Comparison of ENCODE assay signal across 6 cellular contexts in the genomic region with DNA sequence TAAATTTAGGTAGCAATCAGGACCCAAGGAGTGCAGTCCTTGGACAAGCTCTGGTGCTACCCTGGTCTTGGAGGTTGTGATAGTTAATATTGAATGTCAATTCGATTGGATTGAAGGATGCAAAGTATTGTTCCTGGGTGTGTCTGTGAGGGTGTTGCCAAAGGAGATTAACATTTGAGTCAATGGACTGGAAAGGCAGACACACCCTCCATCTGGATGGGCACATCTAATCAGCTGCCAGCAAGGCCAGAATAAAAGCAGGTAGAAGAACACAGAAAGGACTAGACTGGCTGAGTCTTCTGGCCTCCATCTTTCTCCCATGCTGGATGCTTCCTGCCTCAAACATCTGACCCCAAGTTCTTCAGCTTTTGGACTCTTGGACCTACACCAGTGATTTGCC.
DNase-seq lines count a peak whose midpoint lies in the region; ATAC-seq and TF ChIP-seq lines count a peak whose summit lies in the region.
"Not testable (repeated sequence)": the region's sequence is repeated elsewhere in the genome, so short reads cannot be mapped to it uniquely, and the experiment has no call there.

No MANE protein-coding gene starts in this region.

- H3K36me3 ChIP-seq in HEK293 (ENCODE audit: control insufficient read depth in 2 of 2, insufficient read depth in 1 of 2, low read length in 2 of 2); mucosa of descending colon (ENCODE audit: low read depth): not testable (repeated sequence)

- not testable (repeated sequence) for H3K4me1 ChIP-seq in HEK293 (ENCODE audit: control insufficient read depth, insufficient read depth, low read length); mucosa of descending colon (ENCODE audit: low read depth)

- H3K9me3 ChIP-seq in HEK293 (ENCODE audit: control insufficient read depth, insufficient read depth, low read depth, low read length); mucosa of descending colon: not testable (repeated sequence)

- POLR2A ChIA-PET in HEK293 (lab: Yijun Ruan, JAX) = not testable (repeated sequence)

- intact Hi-C loops in mucosa of descending colon (cut with DNase I, micrococcal nuclease) = not testable (repeated sequence)

- CTCF ChIA-PET in HEK293 (lab: Yijun Ruan, JAX) = interaction anchor here (0.6 to 1.4 kb wide), 2 partner anchors 9 to 53 kb away, joined by 3 to 8 read pairs; no protein-coding TSS in a partner anchor

- ATAC-seq in mucosa of descending colon = peak; percentile 54

- not testable (repeated sequence) for H3K4me3 ChIP-seq in HEK293 (ENCODE audit: low read depth, low read length); epithelial cell of esophagus (ENCODE audit: low read length); mucosa of descending colon

- peak; percentile 2 for DNase-seq in NCI-H748 (lab: John Stamatoyannopoulos, UW; ENCODE audit: unreplicated experiment)
- DNase-seq in epithelial cell of esophagus (ENCODE audit: low read depth) = peak; percentile 46
- DNase-seq in mucosa of descending colon = peak in 1 of 3 donors; percentile 30

- not testable (repeated sequence) for H3K27ac ChIP-seq in HEK293 (ENCODE audit: extremely low read depth, low read depth, low read length)
- H3K27ac ChIP-seq in angular gyrus (ENCODE audit: low read depth, low read length) = peak overlapping the region; percentile 24
- peak overlapping the region; percentile 58 for H3K27ac ChIP-seq in temporal lobe (ENCODE audit: low read depth, low read length)

- not testable (repeated sequence) for TF ChIP-seq CTCF in HEK293 (tag by site-specific recombination; IDR thresholded peaks at IDR 0.05); epithelial cell of esophagus (IDR thresholded peaks at IDR 0.05; ENCODE audit: insufficient read depth, low read depth, low read length, missing control alignments); mucosa of descending colon (IDR thresholded peaks at IDR 0.05)

TF ChIP-seq in HEK293, 187 proteins besides CTCF, POLR2A, EP300 and RAD21:
- TF ChIP-seq KLF1 (tag by site-specific recombination; IDR thresholded peaks at IDR 0.05) = peak; percentile 86
